8 cellular contexts compared by ENCODE assay signal in genomic region chr1:151198254-151199127, GRCh38. TPM values are rescaled to one million over a fixed set of nuclear protein-coding genes. Genes with fewer than 3 reads are reported as not detected.
DNase-seq lines count a peak whose midpoint lies in the region; ATAC-seq and TF ChIP-seq lines count a peak whose summit lies in the region.

Gene PIP5K1A, plus strand, starts transcription at chr1:151198552. Its CDS starts 445 bp downstream, at chr1:151198997.

- H3K9ac ChIP-seq in mucosa of rectum (ENCODE audit: low read depth in 1 of 2, low read length in 2 of 2), result peak within 1 kb of the TSS; percentile 94 to 96

- in situ Hi-C loops in KBM-7 (cut with MboI; ENCODE audit: low pct_unique_long_range_greater_than_20kb, low sequenced_read_pairs), result no loop called here

- peaks cover 19% of the 10 kb centered on the region in 2 donors for H3K4me1 ChIP-seq in mucosa of rectum (ENCODE audit: control insufficient read depth in 2 of 2, insufficient read depth in 2 of 2, low read length in 2 of 2)

- no peaks in the 10 kb centered on the region for H3K9me3 ChIP-seq in mucosa of rectum (ENCODE audit: control insufficient read depth in 2 of 2, low read length in 2 of 2)

- peaks cover 0 to 5% of the 10 kb centered on the region in 2 donors for H3K36me3 ChIP-seq in mucosa of rectum (ENCODE audit: control insufficient read depth in 2 of 2, insufficient read depth in 2 of 2, low read length in 2 of 2)

- H3K4me3 Mint-ChIP-seq in activated T-cell treated with anti-CD3 and anti-CD28 coated beads, Interleukin-2, amount 50 U/mL, for 24 hours, result peak within 1 kb of the TSS; percentile 92

- DNase-seq in DMS153 (lab: John Stamatoyannopoulos, UW), result peak; percentile 99
- peak; percentile 97 for DNase-seq in KBM-7
- DNase-seq in activated T-cell treated with anti-CD3 and anti-CD28 coated beads, Interleukin-2, amount 50 U/mL, for 24 hours, result peak; percentile 96
- DNase-seq in erythroblast (lab: John Stamatoyannopoulos, UW), result peak; percentile 97 to 98
- DNase-seq in stimulated activated CD8-positive, alpha-beta memory T cell treated with anti-CD3 and anti-CD28 coated beads, Interleukin-4, amount 100 ng/mL, for 48 hours, result peak; percentile 100

- H3K36me3 Mint-ChIP-seq in activated T-cell treated with anti-CD3 and anti-CD28 coated beads, Interleukin-2, amount 50 U/mL, for 24 hours (ENCODE audit: low read depth), result peaks cover 41% of the 10 kb centered on the region

- H3K27ac Mint-ChIP-seq in activated T-cell treated with anti-CD3 and anti-CD28 coated beads, Interleukin-2, amount 50 U/mL, for 24 hours, result peak within 1 kb of the TSS; percentile 98

- peak within 1 kb of the TSS; percentile 86 to 97 for H3K4me3 ChIP-seq in mucosa of rectum (ENCODE audit: low read length in 2 of 2)

- peak; percentile 75 for ATAC-seq in GM21619 (IDR thresholded peaks at IDR 0.05; ENCODE audit: unreplicated experiment)

- H3K27ac ChIP-seq in mucosa of rectum (ENCODE audit: low read depth in 2 of 2, low read length in 2 of 2), result peak within 1 kb of the TSS; percentile 92 to 93

- no peaks in the 10 kb centered on the region for H3K27me3 Mint-ChIP-seq in activated T-cell treated with anti-CD3 and anti-CD28 coated beads, Interleukin-2, amount 50 U/mL, for 24 hours

- H3K9me3 Mint-ChIP-seq in activated T-cell treated with anti-CD3 and anti-CD28 coated beads, Interleukin-2, amount 50 U/mL, for 24 hours, result no peaks in the 10 kb centered on the region

- H3K4me1 Mint-ChIP-seq in activated T-cell treated with anti-CD3 and anti-CD28 coated beads, Interleukin-2, amount 50 U/mL, for 24 hours (ENCODE audit: low read depth), result peaks cover 41% of the 10 kb centered on the region

- TF ChIP-seq POLR2A in erythroblast (IDR thresholded peaks at IDR 0.05; ENCODE audit: low read length), result peak; percentile 85

- no peaks in the 10 kb centered on the region for H3K27me3 ChIP-seq in mucosa of rectum (ENCODE audit: control insufficient read depth in 2 of 2, insufficient read depth in 2 of 2, low read length in 2 of 2)

TF ChIP-seq in PFSK-1, 5 proteins besides CTCF, POLR2A, EP300 and RAD21:
- TF ChIP-seq TAF1 (IDR thresholded peaks at IDR 0.05; ENCODE audit: borderline replicate concordance, insufficient read depth, low read length), result peak; percentile 75; the same call in 1 of the 2 replicates
- TF ChIP-seq FOXP2 (optimal IDR thresholded peaks at IDR 0.05; ENCODE audit: borderline replicate concordance, extremely low read depth, extremely low read length, insufficient read depth), result peak; percentile 53
- peak; percentile 82 for TF ChIP-seq POLR2AphosphoS5 (IDR thresholded peaks at IDR 0.05; ENCODE audit: low read depth, low read length)
- TF ChIP-seq SIN3A (IDR thresholded peaks at IDR 0.05; ENCODE audit: borderline replicate concordance, insufficient read depth, low read length), result no peak
- peak in 1 of 2 experiments; percentile 30; a peak in 1 of 4 replicates for TF ChIP-seq REST (IDR thresholded peaks at IDR 0.05; ENCODE audit: insufficient read depth in 1 of 2, low read depth in 2 of 2, low read length in 2 of 2)

RNA-seq across cellular contexts. Expression of gene PIP5K1A, which starts in this region (rescaled TPM):
- 36.2 TPM for polyA plus RNA-seq in PFSK-1 (2012; ENCODE audit: insufficient read length, low read depth)

Comparison
In these comparisons a context has a peak if more than half of its experiments do, and no peak if none do; other contexts are left out.
1. Peak in every context shown above with its lines: DNase-seq, ATAC-seq, H3K4me3 ChIP-seq and H3K27ac ChIP-seq.